In genomic region chr5:176541338-176542134, GRCh38 we compare ENCODE assay signal across 1 cellular context.
A peak's percentile ranks its signal among the peaks of the same experiment; 100 is the strongest.
TF ChIP-seq lines count a peak whose summit lies in the region.

No MANE protein-coding gene starts in this region.

TF ChIP-seq in HepG2, 621 proteins besides CTCF, POLR2A, EP300 and RAD21 (continued from another document and continues in another):
- TF ChIP-seq ZNF407 (CRISPR knock-in tag; IDR thresholded peaks at IDR 0.05; ENCODE audit: not compliant biosample characterization), result no peak
- TF ChIP-seq JUN (CRISPR knock-in tag; IDR thresholded peaks at IDR 0.05), result no peak
- no peak for TF ChIP-seq MBD4 (IDR thresholded peaks at IDR 0.05; ENCODE audit: borderline replicate concordance, low read length)
- no peak for TF ChIP-seq KAT2B (IDR thresholded peaks at IDR 0.05; ENCODE audit: borderline replicate concordance, low read depth, low read length)
- TF ChIP-seq CREBL2 (CRISPR knock-in tag; IDR thresholded peaks at IDR 0.05; ENCODE audit: borderline replicate concordance), result no peak
- TF ChIP-seq ZNF563 (CRISPR knock-in tag; IDR thresholded peaks at IDR 0.05), result peak; percentile 59; the same call in 1 of the 2 replicates
- no peak for TF ChIP-seq TARDBP (CRISPR knock-in tag; IDR thresholded peaks at IDR 0.05)
- no peak for TF ChIP-seq ZNF430 (CRISPR knock-in tag; IDR thresholded peaks at IDR 0.05)
- no peak for TF ChIP-seq NR2F6 (IDR thresholded peaks at IDR 0.05)
- TF ChIP-seq NR2F6 (CRISPR knock-in tag; IDR thresholded peaks at IDR 0.05), result no peak
- TF ChIP-seq ZNF605 (CRISPR knock-in tag; IDR thresholded peaks at IDR 0.05), result 0 out of 2 replicates have a peak, but pooled peaks have one; percentile 23
- TF ChIP-seq MLX (CRISPR knock-in tag; IDR thresholded peaks at IDR 0.05), result no peak
- TF ChIP-seq ZNF33B (CRISPR knock-in tag; IDR thresholded peaks at IDR 0.05), result peak; percentile 23; the same call in 1 of the 2 replicates
- no peak for TF ChIP-seq CREM (IDR thresholded peaks at IDR 0.05)
- TF ChIP-seq CREM (CRISPR knock-in tag; IDR thresholded peaks at IDR 0.05), result no peak
- TF ChIP-seq ZNF740 (CRISPR knock-in tag; IDR thresholded peaks at IDR 0.05), result no peak
- TF ChIP-seq ZNF547 (CRISPR knock-in tag; IDR thresholded peaks at IDR 0.05), result no peak
- no peak for TF ChIP-seq ZNF703 (CRISPR knock-in tag; IDR thresholded peaks at IDR 0.05; ENCODE audit: borderline replicate concordance)
- TF ChIP-seq HNRNPK (IDR thresholded peaks at IDR 0.05; ENCODE audit: low read depth, low read length, poor library complexity, severe bottlenecking), result no peak
- TF ChIP-seq ZNF276 (CRISPR knock-in tag; IDR thresholded peaks at IDR 0.05; ENCODE audit: low read depth), result no peak; the same call in 1 of the 2 replicates
- no peak for TF ChIP-seq MAZ (IDR thresholded peaks at IDR 0.05; ENCODE audit: borderline replicate concordance, low read depth, low read length)
- no peak for TF ChIP-seq MAZ (CRISPR knock-in tag; IDR thresholded peaks at IDR 0.05; ENCODE audit: low read depth)
- 0 out of 2 replicates have a peak, but pooled peaks have one; percentile 57 for TF ChIP-seq ZNF777 (CRISPR knock-in tag; IDR thresholded peaks at IDR 0.05)
- TF ChIP-seq ZSCAN29 (CRISPR knock-in tag; conservative IDR thresholded peaks at IDR 0.05), result no peak
- TF ChIP-seq ZBTB46 (CRISPR knock-in tag; IDR thresholded peaks at IDR 0.05; ENCODE audit: borderline replicate concordance), result no peak
- no peak for TF ChIP-seq JARID2 (CRISPR knock-in tag; IDR thresholded peaks at IDR 0.05; ENCODE audit: insufficient replicate concordance)
- TF ChIP-seq USF2 (IDR thresholded peaks at IDR 0.05; ENCODE audit: low read depth, low read length), result no peak
- TF ChIP-seq USF2 (CRISPR knock-in tag; IDR thresholded peaks at IDR 0.05; ENCODE audit: borderline replicate concordance), result no peak
- TF ChIP-seq HOXD1 (CRISPR knock-in tag; IDR thresholded peaks at IDR 0.05), result 0 out of 2 replicates have a peak, but pooled peaks have one; percentile 50
- no peak for TF ChIP-seq PCBP2 (optimal IDR thresholded peaks at IDR 0.05; ENCODE audit: low read depth, low read length, poor library complexity, severe bottlenecking)
- TF ChIP-seq DRAP1 (CRISPR knock-in tag; IDR thresholded peaks at IDR 0.05), result 0 out of 2 replicates have a peak, but pooled peaks have one; percentile 46
- no peak for TF ChIP-seq HDAC2 (CRISPR knock-in tag; IDR thresholded peaks at IDR 0.05)
- TF ChIP-seq ISX (CRISPR knock-in tag; conservative IDR thresholded peaks at IDR 0.05), result 0 out of 2 replicates have a peak, but pooled peaks have one; percentile 38
- TF ChIP-seq ZNF761 (CRISPR knock-in tag; conservative IDR thresholded peaks at IDR 0.05), result no peak
- no peak; the same call in 1 of the 2 replicates for TF ChIP-seq ZNF367 (CRISPR knock-in tag; IDR thresholded peaks at IDR 0.05; ENCODE audit: borderline replicate concordance)
- no peak for TF ChIP-seq ZNF747 (CRISPR knock-in tag; IDR thresholded peaks at IDR 0.05; ENCODE audit: borderline replicate concordance)
- no peak for TF ChIP-seq MIXL1 (CRISPR knock-in tag; IDR thresholded peaks at IDR 0.05)
- TF ChIP-seq ZFP82 (CRISPR knock-in tag; IDR thresholded peaks at IDR 0.05; ENCODE audit: borderline replicate concordance), result no peak
- no peak for TF ChIP-seq TIGD3 (CRISPR knock-in tag; IDR thresholded peaks at IDR 0.05; ENCODE audit: borderline replicate concordance)
- TF ChIP-seq POLR2G (IDR thresholded peaks at IDR 0.05; ENCODE audit: low read depth, low read length), result peak; percentile 48
- TF ChIP-seq HNRNPUL1 (IDR thresholded peaks at IDR 0.05; ENCODE audit: low read depth, low read length), result no peak
- TF ChIP-seq CEBPG (CRISPR knock-in tag; IDR thresholded peaks at IDR 0.05), result no peak
- TF ChIP-seq ZNF691 (CRISPR knock-in tag; IDR thresholded peaks at IDR 0.05; ENCODE audit: borderline replicate concordance, low read depth), result no peak
- TF ChIP-seq RNF219 (CRISPR knock-in tag; IDR thresholded peaks at IDR 0.05), result no peak
- TF ChIP-seq ZNF326 (CRISPR knock-in tag; IDR thresholded peaks at IDR 0.05; ENCODE audit: borderline replicate concordance), result no peak
